ENCODE assay signal across 8 cellular contexts in genomic region chr7:74658171-74659004, GRCh38. TPM values are rescaled to one million over a fixed set of nuclear protein-coding genes. Genes with fewer than 3 reads are reported as not detected.
A peak's percentile ranks its signal among the peaks of the same experiment; 100 is the strongest.
DNase-seq lines count a peak whose midpoint lies in the region; ATAC-seq lines count a peak whose summit lies in the region.

No MANE protein-coding gene starts in this region.

- H3K27me3 Mint-ChIP-seq in CD8-positive, alpha-beta memory T cell, result peaks cover 0 to 2% of the 10 kb centered on the region in 2 donors
- H3K27me3 Mint-ChIP-seq in activated CD8-positive, alpha-beta memory T cell treated with anti-CD3 and anti-CD28 coated beads, Interleukin-2, amount 10 ng/mL, durations not matched to agents 7 days and 5 days, result no peaks in the 10 kb centered on the region

- peak overlapping the region in 1 of 2 experiments; percentile 16 for H3K23ac ChIP-seq in mesenchymal stem cell (ENCODE audit: low read length in 2 of 2)

- DNase-seq in CD8-positive, alpha-beta memory T cell, result peak; percentile 87 to 92 (median 90)
- peak; percentile 96 for DNase-seq in HT-29 (ENCODE audit: low spot score)
- peak; percentile 99 to 100 for DNase-seq in NOMO-1 (lab: John Stamatoyannopoulos, UW; ENCODE audit: unreplicated experiment in 2 of 2)
- DNase-seq in activated CD8-positive, alpha-beta memory T cell treated with anti-CD3 and anti-CD28 coated beads, Interleukin-2, amount 10 ng/mL, durations not matched to agents 7 days and 5 days, result peak; percentile 94
- peak; percentile 78 to 82 (median 80) for DNase-seq in effector memory CD4-positive, alpha-beta T cell
- DNase-seq in mesenchymal stem cell, result peak; percentile 93
- peak; percentile 72 for DNase-seq in stimulated activated CD8-positive, alpha-beta memory T cell treated with anti-CD3 and anti-CD28 coated beads, Interleukin-12 subunit alpha, Interleukin-12 subunit beta, amount 100 ng/mL, for 1 hour (ENCODE audit: low read depth)

- H2BK120ac ChIP-seq in mesenchymal stem cell (ENCODE audit: low read depth, low read length), result peak overlapping the region; percentile 100

- H3K36me3 Mint-ChIP-seq in CD8-positive, alpha-beta memory T cell, result peaks cover 0 to 7% (median 0%) of the 10 kb centered on the region in 3 donors
- peaks cover 7% of the 10 kb centered on the region for H3K36me3 Mint-ChIP-seq in activated CD8-positive, alpha-beta memory T cell treated with anti-CD3 and anti-CD28 coated beads, Interleukin-2, amount 10 ng/mL, durations not matched to agents 7 days and 5 days

- peak overlapping the region; percentile 90 for H3K9ac ChIP-seq in mesenchymal stem cell (ENCODE audit: low read length)

- H3K4me2 ChIP-seq in mesenchymal stem cell (ENCODE audit: low read length, poor library complexity, severe bottlenecking), result peak overlapping the region; percentile 54

- peak overlapping the region; percentile 80 to 88 (median 84) for H3K4me3 Mint-ChIP-seq in CD8-positive, alpha-beta memory T cell
- peak overlapping the region; percentile 75 for H3K4me3 Mint-ChIP-seq in activated CD8-positive, alpha-beta memory T cell treated with anti-CD3 and anti-CD28 coated beads, Interleukin-2, amount 10 ng/mL, durations not matched to agents 7 days and 5 days

- H3K4ac ChIP-seq in mesenchymal stem cell (ENCODE audit: low read depth in 1 of 2, low read length in 2 of 2), result peak overlapping the region; percentile 99 to 100

- H3K27ac Mint-ChIP-seq in CD8-positive, alpha-beta memory T cell, result peak overlapping the region; percentile 86 to 97 (median 92)
- peak overlapping the region; percentile 86 for H3K27ac Mint-ChIP-seq in activated CD8-positive, alpha-beta memory T cell treated with anti-CD3 and anti-CD28 coated beads, Interleukin-2, amount 10 ng/mL, durations not matched to agents 7 days and 5 days

- H4K8ac ChIP-seq in mesenchymal stem cell (ENCODE audit: low read length), result peak overlapping the region; percentile 100

- H4K91ac ChIP-seq in mesenchymal stem cell (ENCODE audit: low read length), result peak overlapping the region; percentile 100

- peak overlapping the region; percentile 58 for H3K4me3 ChIP-seq in CD8-positive, alpha-beta memory T cell (ENCODE audit: low read length)
- peak overlapping the region; percentile 68 for H3K4me3 ChIP-seq in effector memory CD4-positive, alpha-beta T cell (ENCODE audit: insufficient read depth, low read depth, low read length, poor library complexity, severe bottlenecking)
- peak overlapping the region; percentile 88 to 97 for H3K4me3 ChIP-seq in mesenchymal stem cell (ENCODE audit: insufficient read depth in 1 of 2, low read depth in 1 of 2, low read length in 2 of 2)

- H3K4me1 ChIP-seq in CD8-positive, alpha-beta memory T cell (ENCODE audit: insufficient read depth, low read length), result peaks cover 40% of the 10 kb centered on the region
- H3K4me1 ChIP-seq in effector memory CD4-positive, alpha-beta T cell (ENCODE audit: control insufficient read depth, insufficient read depth, low read length, poor library complexity, severe bottlenecking), result peaks cover 28% of the 10 kb centered on the region
- H3K4me1 ChIP-seq in mesenchymal stem cell (ENCODE audit: control insufficient read depth, insufficient read depth, low read depth, low read length), result peaks cover 32% of the 10 kb centered on the region

- H3K9me3 ChIP-seq in CD8-positive, alpha-beta memory T cell (ENCODE audit: low read length), result no peaks in the 10 kb centered on the region
- H3K9me3 ChIP-seq in effector memory CD4-positive, alpha-beta T cell (ENCODE audit: control insufficient read depth, low read length), result no peaks in the 10 kb centered on the region
- H3K9me3 ChIP-seq in mesenchymal stem cell (ENCODE audit: control insufficient read depth, low read length), result no peaks in the 10 kb centered on the region

- H2AK5ac ChIP-seq in mesenchymal stem cell (ENCODE audit: low read length, severe bottlenecking), result peak overlapping the region; percentile 26

- peak overlapping the region; percentile 69 for H3K27ac ChIP-seq in CD8-positive, alpha-beta memory T cell (ENCODE audit: low read depth, low read length)
- peak overlapping the region; percentile 84 for H3K27ac ChIP-seq in effector memory CD4-positive, alpha-beta T cell (ENCODE audit: insufficient read depth, low read length, poor library complexity, severe bottlenecking)
- peak overlapping the region; percentile 93 for H3K27ac ChIP-seq in mesenchymal stem cell (ENCODE audit: low read length, poor library complexity, severe bottlenecking)

- H2BK15ac ChIP-seq in mesenchymal stem cell (ENCODE audit: low read depth, poor library complexity, severe bottlenecking), result peak overlapping the region; percentile 92

- H2AFZ ChIP-seq in mesenchymal stem cell (ENCODE audit: low read depth, low read length), result no peak overlapping the region

- peak overlapping the region; percentile 99 to 100 for H3K18ac ChIP-seq in mesenchymal stem cell (ENCODE audit: low read depth in 1 of 2, low read length in 2 of 2)

- H2BK5ac ChIP-seq in mesenchymal stem cell (ENCODE audit: low read depth, low read length, poor library complexity, severe bottlenecking), result peak overlapping the region; percentile 96

- CTCF ChIA-PET in CD8-positive, alpha-beta memory T cell (lab: Charles Lee), result interaction anchor here (0.6 to 1.4 kb wide), 2 partner anchors 13 to 54 kb away, joined by 3 to 6 read pairs; no protein-coding TSS in a partner anchor
- CTCF ChIA-PET in activated CD8-positive, alpha-beta memory T cell treated with anti-CD3 and anti-CD28 coated beads, Interleukin-2, amount 10 ng/mL, durations not matched to agents 7 days and 5 days (lab: Charles Lee), result interaction anchor here (0.6 to 0.7 kb wide), 2 partner anchors 62 to 241 kb away, joined by 3 to 4 read pairs; no protein-coding TSS in a partner anchor

- peak overlapping the region in 1 of 2 experiments; percentile 100 for H3K14ac ChIP-seq in mesenchymal stem cell (ENCODE audit: low read length in 2 of 2)

- POLR2A ChIA-PET in CD8-positive, alpha-beta memory T cell (lab: Charles Lee), result interaction anchor here (0.6 to 0.8 kb wide), 9 partner anchors 21 to 1512 kb away, joined by 3 to 15 read pairs (median 5); partner anchors contain the start of genes ABHD11 and EIF4H

- H3K27me3 ChIP-seq in CD8-positive, alpha-beta memory T cell (ENCODE audit: insufficient read depth, low read length, poor library complexity, severe bottlenecking), result no peaks in the 10 kb centered on the region
- H3K27me3 ChIP-seq in effector memory CD4-positive, alpha-beta T cell (replicated peaks; ENCODE audit: control insufficient read depth, insufficient read depth, low read length, poor library complexity, severe bottlenecking), result no peaks in the 10 kb centered on the region
- no peaks in the 10 kb centered on the region for H3K27me3 ChIP-seq in mesenchymal stem cell (ENCODE audit: control insufficient read depth in 1 of 2, insufficient read depth in 1 of 2, low read length in 2 of 2)

- WGBS in mesenchymal stem cell, result 1% methylated on average over 66 of the region's 108 CpGs

- peak; percentile 20 for ATAC-seq in GM19468 (IDR thresholded peaks at IDR 0.05; ENCODE audit: extremely low read depth, unreplicated experiment)
- ATAC-seq in activated CD8-positive, alpha-beta memory T cell treated with anti-CD3 and anti-CD28 coated beads, Interleukin-2, amount 10 ng/mL, durations not matched to agents 7 days and 5 days, result peak; percentile 76

- no peaks in the 10 kb centered on the region for H3K36me3 ChIP-seq in CD8-positive, alpha-beta memory T cell (ENCODE audit: insufficient read depth, low read length)
- H3K36me3 ChIP-seq in effector memory CD4-positive, alpha-beta T cell (ENCODE audit: control insufficient read depth, insufficient read depth, low read length), result no peaks in the 10 kb centered on the region
- H3K36me3 ChIP-seq in mesenchymal stem cell (ENCODE audit: control insufficient read depth in 1 of 2, insufficient read depth in 2 of 2, low read depth in 1 of 2, low read length in 2 of 2), result peaks cover 0 to 3% of the 10 kb centered on the region in 2 experiments

- peaks cover 40 to 61% (median 60%) of the 10 kb centered on the region in 3 donors for H3K4me1 Mint-ChIP-seq in CD8-positive, alpha-beta memory T cell
- peaks cover 56% of the 10 kb centered on the region for H3K4me1 Mint-ChIP-seq in activated CD8-positive, alpha-beta memory T cell treated with anti-CD3 and anti-CD28 coated beads, Interleukin-2, amount 10 ng/mL, durations not matched to agents 7 days and 5 days

- no peaks in the 10 kb centered on the region for H3K79me1 ChIP-seq in mesenchymal stem cell (replicated peaks; ENCODE audit: low read length, poor library complexity, severe bottlenecking)

- H3K9me3 Mint-ChIP-seq in CD8-positive, alpha-beta memory T cell, result no peaks in the 10 kb centered on the region
- no peaks in the 10 kb centered on the region for H3K9me3 Mint-ChIP-seq in activated CD8-positive, alpha-beta memory T cell treated with anti-CD3 and anti-CD28 coated beads, Interleukin-2, amount 10 ng/mL, durations not matched to agents 7 days and 5 days (ENCODE audit: low read depth)

- H2BK12ac ChIP-seq in mesenchymal stem cell (ENCODE audit: low read length in 2 of 2), result no peak overlapping the region

RNA-seq across cellular contexts. Expression of gene GTF2I, which starts 0.9 kb away (rescaled TPM):
- total RNA-seq in CD8-positive, alpha-beta memory T cell, result 100 to 1,000 TPM; 176 TPM
- 71.3 TPM for polyA plus RNA-seq in CD8-positive, alpha-beta memory T cell
- total RNA-seq in HT-29 (2014; rRNA removed; shearing (Covaris generic)), result 219 and 240 TPM in 2 replicates
- 100 to 1,000 TPM; 186 to 220 TPM for total RNA-seq in activated CD8-positive, alpha-beta memory T cell treated with anti-CD3 and anti-CD28 coated beads, Interleukin-2, amount 10 ng/mL, durations not matched to agents 7 days and 5 days
- 161 TPM for polyA plus RNA-seq in mesenchymal stem cell (2013, experiment 1 of 2)
- 164 TPM for polyA plus RNA-seq in mesenchymal stem cell (2013, experiment 2 of 2)

Comparison
In these comparisons a context has a peak if more than half of its experiments do, and no peak if none do; other contexts are left out.
1. Peak in every context shown above with its lines: DNase-seq, ATAC-seq, H3K4me3 ChIP-seq and H3K27ac ChIP-seq.